ENCODE assay signal across 1 cellular context in the genomic region with DNA sequence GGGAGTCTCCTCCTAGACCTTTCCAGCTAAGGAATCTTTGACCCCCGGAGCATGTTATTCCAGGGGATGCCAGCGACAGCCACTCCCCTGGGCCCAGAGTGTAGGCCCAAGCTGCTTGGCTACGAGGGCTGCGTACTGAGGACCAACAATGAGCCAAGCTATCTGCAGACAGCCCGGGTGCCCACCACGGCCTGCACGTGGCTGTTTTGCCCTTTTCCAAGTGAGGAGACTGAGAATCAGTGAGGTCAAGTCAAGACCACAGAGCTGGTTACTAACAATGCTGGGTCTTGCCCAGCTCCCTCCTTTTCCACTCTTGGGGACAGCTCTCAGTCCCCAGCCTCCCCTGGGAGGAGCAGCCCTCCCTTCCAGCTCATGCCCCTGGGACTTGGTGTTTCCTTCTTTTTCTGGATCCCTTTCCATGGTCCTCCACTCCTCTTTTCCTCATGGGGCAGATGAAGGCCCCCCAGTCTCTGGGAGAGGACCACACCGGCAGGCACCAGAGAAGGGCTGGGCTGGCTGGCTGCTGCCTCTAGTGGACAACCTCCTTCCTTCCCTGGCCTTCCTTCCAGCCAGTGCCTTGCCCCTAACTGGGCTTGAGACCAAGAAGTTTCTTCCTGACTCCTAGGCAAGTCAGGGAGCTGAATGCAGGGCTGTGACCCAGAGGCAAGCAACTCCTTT.
TF ChIP-seq lines count a peak whose summit lies in the region.

No MANE protein-coding gene starts in this region.

TF ChIP-seq in A549, 52 proteins besides CTCF, POLR2A, EP300 and RAD21 (continued from another document):
- no peak for TF ChIP-seq HEYL (CRISPR knock-in tag; IDR thresholded peaks at IDR 0.05)
